23 cellular contexts compared by ENCODE assay signal in the genomic region with DNA sequence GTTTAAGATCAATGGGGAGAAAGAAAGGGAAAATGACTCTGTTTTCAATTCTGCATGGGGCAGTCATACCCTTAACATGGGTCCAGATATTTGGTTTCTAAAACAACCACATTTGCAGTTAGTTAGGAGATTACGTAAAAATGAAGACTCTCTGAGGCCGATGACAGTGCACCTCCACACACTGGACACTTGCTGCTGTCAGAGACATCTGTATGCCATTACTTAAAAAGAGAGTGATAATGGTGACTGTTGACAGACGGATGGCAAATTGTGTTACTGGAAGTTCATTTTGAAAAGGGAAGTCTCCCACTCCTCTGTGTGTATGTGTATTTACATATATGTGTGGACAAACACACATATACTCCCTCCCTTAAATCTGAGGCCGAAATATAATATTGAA.
"Had no signal": no experiment of that assay in that cellular context is flagged by ENCODE, and none has a peak within 500 bp of the region (broad histone marks: within the 10 kb centered on the region; RNA-seq: fewer than 3 reads in every experiment).

No MANE protein-coding gene starts in this region.

- H3K4me1 Mint-ChIP-seq: immature natural killer cell, memory B cell had no signal

- H3K36me3 ChIP-seq: esophagus muscularis mucosa, gastroesophageal sphincter, left lung, lower lobe of right lung, neural progenitor cell, ovary, right atrium auricular region, sigmoid colon, thyroid gland, uterus had no signal

- H3K9me3 ChIP-seq: esophagus muscularis mucosa, gastroesophageal sphincter, left lung, lower lobe of right lung, ovary, right atrium auricular region, sigmoid colon, thyroid gland, uterus had no signal

- H3K4me2 ChIP-seq: neural progenitor cell had no signal

- DNase-seq: effector memory CD4-positive, alpha-beta T cell; foreskin fibroblast; glutamatergic neuron; immature natural killer cell; left lung; lower lobe of right lung; nucleus accumbens; ovary; sigmoid colon; stimulated activated CD4-positive, alpha-beta T cell treated with anti-CD3 and anti-CD28 coated beads, Interleukin-12 subunit alpha, Interleukin-12 subunit beta, amount 100 ng/mL, for 4 hours; stimulated activated naive CD4-positive, alpha-beta T cell; thyroid gland; uterus had no signal

- H3K9ac ChIP-seq: neural progenitor cell had no signal

- H3K27me3 ChIP-seq: esophagus muscularis mucosa, gastroesophageal sphincter, left lung, neural progenitor cell, ovary, right atrium auricular region, sigmoid colon, thyroid gland, uterus had no signal

- H2AFZ ChIP-seq: neural progenitor cell had no signal

- H3K27me3 Mint-ChIP-seq: memory B cell; natural killer cell treated with Interleukin-12 subunit alpha and Interleukin-12 subunit beta and Interleukin-15 and Interleukin-18, amount 100 ng/mL, for 72 hours; type B pancreatic cell had no signal

- H3K27ac ChIP-seq: epithelial cell of prostate, esophagus muscularis mucosa, left lung, lower lobe of right lung, neural progenitor cell, ovary, right atrium auricular region, sigmoid colon, skin epidermis, thyroid gland, uterus had no signal

- H3K4me1 ChIP-seq: left lung, lower lobe of right lung, neural progenitor cell, uterus had no signal

- H3K9me3 Mint-ChIP-seq: memory B cell; mesothelial cell of epicardium; natural killer cell treated with Interleukin-12 subunit alpha and Interleukin-12 subunit beta and Interleukin-15 and Interleukin-18, amount 100 ng/mL, for 72 hours; neural progenitor cell; type B pancreatic cell had no signal

- H3K4me3 Mint-ChIP-seq: immature natural killer cell; memory B cell; mesothelial cell of epicardium; natural killer cell treated with Interleukin-12 subunit alpha and Interleukin-12 subunit beta and Interleukin-15 and Interleukin-18, amount 100 ng/mL, for 72 hours; neural progenitor cell; type B pancreatic cell had no signal

- H3K27ac Mint-ChIP-seq: immature natural killer cell; memory B cell; mesothelial cell of epicardium; natural killer cell treated with Interleukin-12 subunit alpha and Interleukin-12 subunit beta and Interleukin-15 and Interleukin-18, amount 100 ng/mL, for 72 hours; neural progenitor cell; type B pancreatic cell had no signal

- H3K4me3 ChIP-seq: esophagus muscularis mucosa, gastroesophageal sphincter, left lung, lower lobe of right lung, neural progenitor cell, ovary, right atrium auricular region, sigmoid colon, skin epidermis, thyroid gland, uterus had no signal

- ATAC-seq: gastroesophageal sphincter; left lung; lower lobe of right lung; natural killer cell treated with Interleukin-12 subunit alpha and Interleukin-12 subunit beta and Interleukin-15 and Interleukin-18, amount 100 ng/mL, for 72 hours had no signal
